ENCODE assay signal across 2 cellular contexts in the genomic region with DNA sequence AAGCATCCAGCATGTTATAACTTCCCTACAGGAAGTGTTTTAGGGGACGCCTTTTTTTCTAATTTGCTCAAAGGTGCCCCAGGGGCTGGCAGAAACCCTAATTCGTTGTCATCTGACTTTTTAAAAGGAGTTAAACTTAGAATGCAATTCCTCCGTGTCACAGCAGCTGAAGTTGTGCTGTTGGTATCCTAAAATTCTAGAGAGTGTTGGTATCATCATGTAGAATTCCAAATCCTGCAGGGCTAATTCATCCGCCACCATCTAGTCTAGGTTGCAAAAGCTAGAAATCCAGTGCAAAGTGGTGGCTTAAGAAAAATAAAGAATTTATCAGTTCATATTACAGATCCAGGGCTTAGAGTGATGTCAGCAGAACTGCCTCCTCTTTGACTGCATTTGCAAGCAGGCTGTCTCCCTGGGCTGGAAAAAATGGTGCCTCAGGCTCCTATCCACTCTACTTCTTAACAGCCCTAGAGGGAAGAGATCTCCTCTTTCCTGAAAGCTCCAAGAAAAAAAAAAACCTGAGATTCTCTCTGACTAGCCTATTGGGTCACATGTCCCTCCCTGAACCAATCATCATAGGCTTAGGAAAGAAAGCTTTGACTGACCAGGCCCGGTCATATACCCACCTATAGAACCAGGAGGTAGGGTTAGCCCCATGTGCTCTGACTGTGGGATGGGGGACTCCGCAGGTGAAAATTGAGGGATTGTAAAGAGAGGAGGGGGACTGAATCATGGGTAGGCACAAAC.
A peak's percentile ranks its signal among the peaks of the same experiment; 100 is the strongest.
TF ChIP-seq lines count a peak whose summit lies in the region.

No MANE protein-coding gene starts in this region.

TF ChIP-seq in IMR-90, 13 proteins besides CTCF, POLR2A, EP300 and RAD21 (continued from another document):
- TF ChIP-seq, protein P1, sequence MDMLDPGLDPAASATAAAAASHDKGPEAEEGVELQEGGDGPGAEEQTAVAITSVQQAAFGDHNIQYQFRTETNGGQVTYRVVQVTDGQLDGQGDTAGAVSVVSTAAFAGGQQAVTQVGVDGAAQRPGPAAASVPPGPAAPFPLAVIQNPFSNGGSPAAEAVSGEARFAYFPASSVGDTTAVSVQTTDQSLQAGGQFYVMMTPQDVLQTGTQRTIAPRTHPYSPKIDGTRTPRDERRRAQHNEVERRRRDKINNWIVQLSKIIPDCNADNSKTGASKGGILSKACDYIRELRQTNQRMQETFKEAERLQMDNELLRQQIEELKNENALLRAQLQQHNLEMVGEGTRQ (IDR thresholded peaks at IDR 0.05; ENCODE audit: low read depth, low read length): peak; percentile 81
TF ChIP-seq in IMR-90: peak in this region for 1.

TF ChIP-seq in neural cell, 6 proteins besides CTCF, POLR2A, EP300 and RAD21 (continued from another document):
- TF ChIP-seq, protein P2, sequence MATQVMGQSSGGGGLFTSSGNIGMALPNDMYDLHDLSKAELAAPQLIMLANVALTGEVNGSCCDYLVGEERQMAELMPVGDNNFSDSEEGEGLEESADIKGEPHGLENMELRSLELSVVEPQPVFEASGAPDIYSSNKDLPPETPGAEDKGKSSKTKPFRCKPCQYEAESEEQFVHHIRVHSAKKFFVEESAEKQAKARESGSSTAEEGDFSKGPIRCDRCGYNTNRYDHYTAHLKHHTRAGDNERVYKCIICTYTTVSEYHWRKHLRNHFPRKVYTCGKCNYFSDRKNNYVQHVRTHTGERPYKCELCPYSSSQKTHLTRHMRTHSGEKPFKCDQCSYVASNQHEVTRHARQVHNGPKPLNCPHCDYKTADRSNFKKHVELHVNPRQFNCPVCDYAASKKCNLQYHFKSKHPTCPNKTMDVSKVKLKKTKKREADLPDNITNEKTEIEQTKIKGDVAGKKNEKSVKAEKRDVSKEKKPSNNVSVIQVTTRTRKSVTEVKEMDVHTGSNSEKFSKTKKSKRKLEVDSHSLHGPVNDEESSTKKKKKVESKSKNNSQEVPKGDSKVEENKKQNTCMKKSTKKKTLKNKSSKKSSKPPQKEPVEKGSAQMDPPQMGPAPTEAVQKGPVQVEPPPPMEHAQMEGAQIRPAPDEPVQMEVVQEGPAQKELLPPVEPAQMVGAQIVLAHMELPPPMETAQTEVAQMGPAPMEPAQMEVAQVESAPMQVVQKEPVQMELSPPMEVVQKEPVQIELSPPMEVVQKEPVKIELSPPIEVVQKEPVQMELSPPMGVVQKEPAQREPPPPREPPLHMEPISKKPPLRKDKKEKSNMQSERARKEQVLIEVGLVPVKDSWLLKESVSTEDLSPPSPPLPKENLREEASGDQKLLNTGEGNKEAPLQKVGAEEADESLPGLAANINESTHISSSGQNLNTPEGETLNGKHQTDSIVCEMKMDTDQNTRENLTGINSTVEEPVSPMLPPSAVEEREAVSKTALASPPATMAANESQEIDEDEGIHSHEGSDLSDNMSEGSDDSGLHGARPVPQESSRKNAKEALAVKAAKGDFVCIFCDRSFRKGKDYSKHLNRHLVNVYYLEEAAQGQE (IDR thresholded peaks at IDR 0.05; ENCODE audit: borderline replicate concordance): no peak
- TF ChIP-seq POLR2AphosphoS5 (IDR thresholded peaks at IDR 0.05) (no peak), MXI1 (conservative IDR thresholded peaks at IDR 0.05; ENCODE audit: poor library complexity, severe bottlenecking) (no peak)
